17 cellular contexts compared by ENCODE assay signal in the genomic region with DNA sequence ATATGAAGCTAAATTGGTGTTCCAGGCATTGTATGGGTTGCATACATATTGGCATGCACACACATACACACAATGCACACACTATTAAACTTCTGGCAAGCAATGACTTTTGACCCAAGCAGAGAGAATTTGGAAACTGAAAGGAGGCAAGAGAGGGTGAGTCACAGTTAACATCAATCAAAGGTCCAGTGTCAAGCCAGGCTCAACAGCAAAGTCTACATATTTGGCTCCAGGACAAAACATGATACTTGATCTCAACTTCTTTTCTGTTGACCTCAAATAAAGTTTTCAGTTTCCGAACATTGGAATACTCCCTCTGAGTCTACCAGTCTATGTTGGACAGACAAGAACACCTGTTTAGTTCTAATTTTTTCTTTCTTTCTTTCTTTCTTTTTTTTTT. TPM values are rescaled to one million over a fixed set of nuclear protein-coding genes. Genes with fewer than 3 reads are reported as not detected.
DNase-seq lines count a peak whose midpoint lies in the region; ATAC-seq, FAIRE-seq and TF ChIP-seq lines count a peak whose summit lies in the region.
"Had no signal": no experiment of that assay in that cellular context is flagged by ENCODE, and none has a peak within 500 bp of the region (broad histone marks: within the 10 kb centered on the region; RNA-seq: fewer than 3 reads in every experiment).

No MANE protein-coding gene starts in this region.

- H3K36me3 Mint-ChIP-seq in Calu3 (ENCODE audit: insufficient read depth, unreplicated experiment) = no peaks in the 10 kb centered on the region

- CTCF ChIA-PET in Calu3 (lab: Charles Lee) = interaction anchor here (0.6 to 1.0 kb wide), 3 partner anchors 10 to 214 kb away, joined by 3 to 4 read pairs (median 4); no protein-coding TSS in a partner anchor

- H3K9me3 Mint-ChIP-seq in Calu3 (ENCODE audit: low read depth, unreplicated experiment) = no peaks in the 10 kb centered on the region
- H3K9me3 Mint-ChIP-seq: activated T-cell treated with anti-CD3 and anti-CD28 coated beads, Interleukin-2, amount 50 U/mL, for 4 hours had no signal

- intact Hi-C loops in Calu3 (cut with micrococcal nuclease; ENCODE audit: unreplicated experiment) = no loop called here
- intact Hi-C loops in Right ventricle myocardium superior (cut with DNase I) = no loop called here

- BruUV-seq in Calu3 (replicated peaks; lab: Mats Ljungman, UMichigan) = no TSS peak

- no peak for TF ChIP-seq CTCF in Calu3 (IDR thresholded peaks at IDR 0.05; ENCODE audit: unreplicated experiment)

- in situ Hi-C loops in SK-MEL-5 (cut with HindIII; ENCODE audit: low pct_unique_long_range_greater_than_20kb, low sequenced_read_pairs) = no loop called here

- FAIRE-seq in HTR-8/SVneo (lab: Jason Lieb, UNC) = no peak
- FAIRE-seq: H1, islet of Langerhans had no signal

- peaks cover 12% of the 10 kb centered on the region for H3K4me1 Mint-ChIP-seq in Calu3 (ENCODE audit: low read depth, unreplicated experiment)

- DNase-seq in Calu3 (peak; percentile 46), HTR-8/SVneo (ENCODE audit: insufficient read length, low spot score) (peak; percentile 56), SK-MEL-5 (ENCODE audit: low read depth, low spot score) (peak; percentile 26), iris pigment epithelial cell (ENCODE audit: low read depth) (peak; percentile 74), HK-2 (ENCODE audit: unreplicated experiment) (no peak), Right ventricle myocardium superior (no peak)
- no peak for DNase-seq in stimulated activated CD4-positive, alpha-beta T cell treated with anti-CD3 and anti-CD28 coated beads, Interleukin-2, amount 100 ng/mL, for 24 hours
- DNase-seq: activated CD4-positive, alpha-beta T cell treated with anti-CD3 and anti-CD28 coated beads for 36 hours; activated T-cell treated with anti-CD3 and anti-CD28 coated beads, Interleukin-2, amount 50 U/mL, for 4 hours; dermis blood vessel endothelial cell; gastrocnemius medialis; naive thymus-derived CD4-positive, alpha-beta T cell; NCI-H1436 treated with DMSO at 0.1 percent for 48 hours; stimulated activated naive CD4-positive, alpha-beta T cell treated with Interleukin-2 at 50 U/mL for 16 hours had no signal

- no peak overlapping the region for H3K27ac Mint-ChIP-seq in Calu3 (ENCODE audit: unreplicated experiment)
- H3K27ac Mint-ChIP-seq: activated CD4-positive, alpha-beta T cell treated with anti-CD3 and anti-CD28 coated beads for 36 hours had no signal

- no peak for ATAC-seq in HG02884 (IDR thresholded peaks at IDR 0.05; ENCODE audit: unreplicated experiment)
- ATAC-seq in Right ventricle myocardium superior (ENCODE audit: poor library complexity) = no peak
- ATAC-seq: activated CD4-positive, alpha-beta T cell treated with anti-CD3 and anti-CD28 coated beads for 36 hours; activated T-cell treated with anti-CD3 and anti-CD28 coated beads, Interleukin-2, amount 50 U/mL, for 4 hours; naive thymus-derived CD4-positive, alpha-beta T cell had no signal

- peaks cover 20% of the 10 kb centered on the region for H3K27me3 Mint-ChIP-seq in Calu3 (ENCODE audit: unreplicated experiment)

- H3K4me3 Mint-ChIP-seq in Calu3 (ENCODE audit: low read depth, unreplicated experiment) = no peak overlapping the region
- H3K4me3 Mint-ChIP-seq: activated CD4-positive, alpha-beta T cell treated with anti-CD3 and anti-CD28 coated beads for 36 hours; activated T-cell treated with anti-CD3 and anti-CD28 coated beads, Interleukin-2, amount 50 U/mL, for 4 hours; naive thymus-derived CD4-positive, alpha-beta T cell had no signal

RNA-seq across cellular contexts. Expression of gene IL12A, which starts 28.3 kb away (rescaled TPM):
- total RNA-seq in Calu3 (2022) (1.0 and 3.6 TPM in 2 replicates), Right ventricle myocardium superior (0.91 TPM)
- 0.59 and 2.0 TPM in 2 replicates for total RNA-seq in SK-MEL-5 (2014; rRNA removed; shearing (Covaris generic))
- polyA plus RNA-seq in SK-MEL-5 (2015; cell fraction: cytosol; rRNA removed) = 0.89 and 2.2 TPM in 2 replicates
- 1.9 and 4.8 TPM in 2 replicates for polyA plus RNA-seq in SK-MEL-5 (2015; cell fraction: nucleus; rRNA removed)
- total RNA-seq: activated CD4-positive, alpha-beta T cell treated with anti-CD3 and anti-CD28 coated beads for 36 hours; gastrocnemius medialis had no signal

Comparison
In these comparisons a context has a peak if more than half of its experiments do, and no peak if none do; other contexts are left out.
1. DNase-seq: peak in Calu3 (single experiment), HTR-8/SVneo (single experiment), SK-MEL-5 (single experiment) and iris pigment epithelial cell (single experiment); none in HK-2 (single experiment), stimulated activated CD4-positive, alpha-beta T cell treated with anti-CD3 and anti-CD28 coated beads, Interleukin-2, amount 100 ng/mL, for 24 hours (0 of 2) and Right ventricle myocardium superior (single experiment).